ENCODE assay signal across 1 cellular context in the genomic region with DNA sequence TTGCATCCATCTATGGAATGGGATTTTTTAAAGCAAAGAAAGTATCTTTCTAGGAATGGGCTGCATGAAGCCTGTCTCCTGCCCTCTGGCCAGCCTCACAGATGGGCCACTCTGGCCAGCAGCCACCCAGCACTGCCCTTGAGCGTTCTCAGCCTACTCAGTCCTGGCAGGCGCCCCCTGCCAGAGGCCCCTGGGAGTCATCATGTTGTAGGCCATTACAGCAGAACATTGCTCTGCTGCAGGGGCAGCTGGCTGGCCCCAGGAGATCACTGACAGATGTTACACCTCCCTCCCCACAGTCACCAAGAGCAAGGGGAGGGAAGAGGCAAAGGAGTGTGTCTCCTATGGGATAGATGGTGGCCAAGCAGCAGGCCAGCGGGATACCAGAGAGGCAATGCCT.
TF ChIP-seq lines count a peak whose summit lies in the region.

No MANE protein-coding gene starts in this region.

TF ChIP-seq in H1, 55 proteins besides CTCF, POLR2A, EP300 and RAD21:
- no peak for TF ChIP-seq TAF1 (IDR thresholded peaks at IDR 0.05; ENCODE audit: low read depth, low read length)
- no peak for TF ChIP-seq GTF2F1 (IDR thresholded peaks at IDR 0.05; ENCODE audit: borderline replicate concordance, low read depth, low read length)
- no peak for TF ChIP-seq EGR1 (IDR thresholded peaks at IDR 0.05; ENCODE audit: borderline replicate concordance, low read depth, low read length)
- TF ChIP-seq NANOG (IDR thresholded peaks at IDR 0.05; ENCODE audit: insufficient read depth, low read depth, low read length, poor library complexity, severe bottlenecking) = no peak
- no peak for TF ChIP-seq CREB1 (IDR thresholded peaks at IDR 0.05)
- TF ChIP-seq SP1 (IDR thresholded peaks at IDR 0.05; ENCODE audit: low read depth, low read length) = no peak
- no peak for TF ChIP-seq RFX5 (IDR thresholded peaks at IDR 0.05; ENCODE audit: borderline replicate concordance, low read depth, low read length)
- no peak for TF ChIP-seq ASH2L (IDR thresholded peaks at IDR 0.05; ENCODE audit: low read length)
- TF ChIP-seq HDAC2 (IDR thresholded peaks at IDR 0.05; ENCODE audit: borderline replicate concordance in 1 of 2, low read depth in 2 of 2, low read length in 2 of 2) = no peak
- TF ChIP-seq SIRT6 (IDR thresholded peaks at IDR 0.05; ENCODE audit: low read length) = no peak
- no peak for TF ChIP-seq YY1 (IDR thresholded peaks at IDR 0.05; ENCODE audit: low read depth, low read length)
- no peak for TF ChIP-seq KDM1A (IDR thresholded peaks at IDR 0.05; ENCODE audit: borderline replicate concordance, low read length)
- no peak for TF ChIP-seq MAFK (IDR thresholded peaks at IDR 0.05; ENCODE audit: low read depth, low read length)
- no peak for TF ChIP-seq TEAD4 (IDR thresholded peaks at IDR 0.05; ENCODE audit: low read depth, low read length)
- TF ChIP-seq HDAC6 (IDR thresholded peaks at IDR 0.05; ENCODE audit: low read depth, low read length) = no peak
- TF ChIP-seq ZNF274 (IDR thresholded peaks at IDR 0.05; ENCODE audit: borderline replicate concordance, extremely low read depth, low read length) = no peak
- no peak for TF ChIP-seq SP2 (IDR thresholded peaks at IDR 0.05; ENCODE audit: low read length)
- TF ChIP-seq RBBP5 (IDR thresholded peaks at IDR 0.05; ENCODE audit: borderline replicate concordance, low read depth, low read length) = no peak
